In genomic region chr3:156705761-156706631, GRCh38 we compare ENCODE assay signal across 10 cellular contexts. TPM values are rescaled to one million over a fixed set of nuclear protein-coding genes. Genes with fewer than 3 reads are reported as not detected.
DNase-seq lines count a peak whose midpoint lies in the region; ATAC-seq and TF ChIP-seq lines count a peak whose summit lies in the region.
"Had no signal": no experiment of that assay in that cellular context is flagged by ENCODE, and none has a peak within 500 bp of the region (broad histone marks: within the 10 kb centered on the region; RNA-seq: fewer than 3 reads in every experiment).

No MANE protein-coding gene starts in this region.

- H3K36me3 ChIP-seq in effector memory CD4-positive, alpha-beta T cell (ENCODE audit: control insufficient read depth, insufficient read depth, low read length): peaks cover 42% of the 10 kb centered on the region

- DNase-seq in GF-D8 (lab: John Stamatoyannopoulos, UW): peak; percentile 21
- peak; percentile 39 for DNase-seq in choroid plexus epithelial cell (ENCODE audit: low read depth)
- no peak for DNase-seq in cardiac septum (ENCODE audit: low spot score)
- no peak for DNase-seq in midbrain (lab: John Stamatoyannopoulos, UW)
- no peak for DNase-seq in activated CD4-positive, alpha-beta T cell treated with anti-CD3 and anti-CD28 coated beads for 1 hour
- no peak for DNase-seq in effector memory CD4-positive, alpha-beta T cell
- DNase-seq: Caco-2, Right ventricle myocardium superior had no signal

- intact Hi-C loops in cardiac septum (cut with DNase I): no loop called here

- no peak for TF ChIP-seq CTCF in choroid plexus epithelial cell (conservative IDR thresholded peaks at IDR 0.05; ENCODE audit: low read depth, low read length)

- H3K27ac ChIP-seq in effector memory CD4-positive, alpha-beta T cell (ENCODE audit: insufficient read depth, low read length, poor library complexity, severe bottlenecking): no peak overlapping the region

- no peaks in the 10 kb centered on the region for H3K9me3 ChIP-seq in effector memory CD4-positive, alpha-beta T cell (ENCODE audit: control insufficient read depth, low read length)
- H3K9me3 ChIP-seq: Caco-2 had no signal

- no peaks in the 10 kb centered on the region for H3K4me1 ChIP-seq in effector memory CD4-positive, alpha-beta T cell (ENCODE audit: control insufficient read depth, insufficient read depth, low read length, poor library complexity, severe bottlenecking)

- no peaks in the 10 kb centered on the region for H3K27me3 ChIP-seq in effector memory CD4-positive, alpha-beta T cell (replicated peaks; ENCODE audit: control insufficient read depth, insufficient read depth, low read length, poor library complexity, severe bottlenecking)

- ATAC-seq in GM21526 (IDR thresholded peaks at IDR 0.05; ENCODE audit: low FRiP score, unreplicated experiment) (peak; percentile 64), HG03520 (IDR thresholded peaks at IDR 0.05; ENCODE audit: unreplicated experiment) (peak; percentile 64)

- no peak overlapping the region for H3K4me3 ChIP-seq in choroid plexus epithelial cell (ENCODE audit: low read depth, low read length)
- H3K4me3 ChIP-seq in effector memory CD4-positive, alpha-beta T cell (ENCODE audit: insufficient read depth, low read depth, low read length, poor library complexity, severe bottlenecking): no peak overlapping the region

RNA-seq across cellular contexts. Expression of gene TIPARP, which starts 31.6 kb away (rescaled TPM):
- total RNA-seq in cardiac septum: 17.9 TPM

Comparison
In these comparisons a context has a peak if more than half of its experiments do, and no peak if none do; other contexts are left out.
1. DNase-seq: peak in GF-D8 (single experiment) and choroid plexus epithelial cell (single experiment); none in cardiac septum (single experiment), midbrain (single experiment), activated CD4-positive, alpha-beta T cell treated with anti-CD3 and anti-CD28 coated beads for 1 hour (single experiment) and effector memory CD4-positive, alpha-beta T cell (0 of 3).